Comparison of ENCODE assay signal across 8 cellular contexts in genomic region chr3:165837058-165837525, GRCh38. TPM values are rescaled to one million over a fixed set of nuclear protein-coding genes. Genes with fewer than 3 reads are reported as not detected.
A peak's percentile ranks its signal among the peaks of the same experiment; 100 is the strongest.
DNase-seq lines count a peak whose midpoint lies in the region; ATAC-seq and TF ChIP-seq lines count a peak whose summit lies in the region.

Gene BCHE (minus strand): TSS chr3:165837423. CDS start chr3:165831033, 6,390 bp downstream.

- DNase-seq in DMS153 (lab: John Stamatoyannopoulos, UW) (peak; percentile 55), NCI-H524 treated with DMSO at 0.1 percent for 48 hours (lab: John Stamatoyannopoulos, UW) (peak; percentile 44), epithelial cell of esophagus (ENCODE audit: low read depth) (peak; percentile 56)
- DNase-seq in activated effector memory CD4-positive, alpha-beta T cell treated with Interleukin-2 at 50 U/mL for 16 hours: no peak
- DNase-seq in stimulated activated CD8-positive, alpha-beta memory T cell treated with anti-CD3 and anti-CD28 coated beads, Interleukin-4, amount 100 ng/mL, for 48 hours: no peak

- no peak within 1 kb of the TSS for H3K9ac ChIP-seq in neural cell (ENCODE audit: low read length)

- no peaks in the 10 kb centered on the region for H3F3A ChIP-seq in neural cell (ENCODE audit: insufficient read depth, low read length, poor library complexity, severe bottlenecking)

- no peaks in the 10 kb centered on the region for H3K36me3 ChIP-seq in neural cell (ENCODE audit: insufficient read depth, low read length)

- H3K4me2 ChIP-seq in neural cell (ENCODE audit: low read length): peak within 1 kb of the TSS; percentile 10

- TF ChIP-seq CTCF in epithelial cell of esophagus (IDR thresholded peaks at IDR 0.05; ENCODE audit: insufficient read depth, low read depth, low read length, missing control alignments) (no peak), neural cell (IDR thresholded peaks at IDR 0.05; ENCODE audit: poor library complexity, severe bottlenecking) (no peak)

- ATAC-seq in HG03520 (IDR thresholded peaks at IDR 0.05; ENCODE audit: unreplicated experiment) (no peak), GM21619 (IDR thresholded peaks at IDR 0.05; ENCODE audit: unreplicated experiment) (no peak)

- H3K27me3 ChIP-seq in neural cell (ENCODE audit: insufficient read depth, low read depth, low read length): no peaks in the 10 kb centered on the region

- no peak within 1 kb of the TSS for H2AFZ ChIP-seq in neural cell (ENCODE audit: low read depth, low read length)

- no peaks in the 10 kb centered on the region for H3K79me2 ChIP-seq in neural cell (replicated peaks; ENCODE audit: insufficient read depth, low read length)

- no peak within 1 kb of the TSS for H3K27ac ChIP-seq in neural cell (ENCODE audit: low read length)

- no peaks in the 10 kb centered on the region for H3K9me2 ChIP-seq in neural cell (ENCODE audit: insufficient read depth, low read length)

- no peak for TF ChIP-seq RAD21 in neural cell (conservative IDR thresholded peaks at IDR 0.05)

- H3K9me3 ChIP-seq in neural cell (ENCODE audit: low read length): no peaks in the 10 kb centered on the region

- peak; percentile 24 for TF ChIP-seq EP300 in neural cell (conservative IDR thresholded peaks at IDR 0.05; ENCODE audit: poor library complexity, severe bottlenecking)

- no peaks in the 10 kb centered on the region for H4K20me1 ChIP-seq in neural cell (ENCODE audit: insufficient read depth)

- H3K4me3 ChIP-seq in epithelial cell of esophagus (ENCODE audit: low read length) (peak within 1 kb of the TSS; percentile 23), neural cell (ENCODE audit: low read length) (peak within 1 kb of the TSS; percentile 58)

TF ChIP-seq in neural cell, 6 proteins besides CTCF, POLR2A, EP300 and RAD21:
- no peak for TF ChIP-seq TAF1 (IDR thresholded peaks at IDR 0.05; ENCODE audit: low read depth)
- no peak for TF ChIP-seq MXI1 (conservative IDR thresholded peaks at IDR 0.05; ENCODE audit: poor library complexity, severe bottlenecking)
- TF ChIP-seq EZH2 (IDR thresholded peaks at IDR 0.05; ENCODE audit: borderline replicate concordance, insufficient read depth, low read length, poor library complexity, severe bottlenecking): no peak
- TF ChIP-seq SMC3 (conservative IDR thresholded peaks at IDR 0.05; ENCODE audit: poor library complexity): no peak
- no peak for TF ChIP-seq POLR2AphosphoS5 (IDR thresholded peaks at IDR 0.05)

RNA-seq across cellular contexts. Expression of gene BCHE, which starts in this region (rescaled TPM):
- 2.0 and 2.6 TPM in 2 replicates for polyA plus RNA-seq in neural cell
- 1.7 and 2.9 TPM in 2 replicates for polyA minus RNA-seq in neural cell

Comparison
In these comparisons a context has a peak if more than half of its experiments do, and no peak if none do; other contexts are left out.
1. DNase-seq: peak in DMS153 (single experiment), NCI-H524 treated with DMSO at 0.1 percent for 48 hours (single experiment) and epithelial cell of esophagus (single experiment); none in activated effector memory CD4-positive, alpha-beta T cell treated with Interleukin-2 at 50 U/mL for 16 hours (single experiment) and stimulated activated CD8-positive, alpha-beta memory T cell treated with anti-CD3 and anti-CD28 coated beads, Interleukin-4, amount 100 ng/mL, for 48 hours (single experiment).